Comparison of ENCODE assay signal across 21 cellular contexts in the genomic region with DNA sequence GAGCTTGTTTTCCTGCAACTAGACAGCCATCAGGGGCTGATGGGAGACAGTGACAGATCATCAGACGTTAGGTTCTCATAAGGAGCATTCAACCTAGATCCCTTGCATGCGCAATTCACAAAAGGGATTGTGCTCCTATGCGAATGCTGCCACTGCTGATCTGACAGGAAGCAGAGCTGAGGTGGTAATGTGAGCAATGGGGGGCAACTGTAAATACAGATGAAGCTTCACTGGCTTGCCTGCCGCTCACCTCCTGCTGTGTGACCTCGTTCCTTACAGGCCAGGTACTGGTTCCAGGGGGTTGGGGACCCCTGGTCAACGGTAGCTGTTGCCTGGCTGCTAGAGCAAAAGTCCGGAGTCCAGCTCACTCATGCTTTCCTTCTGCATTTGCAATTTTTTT. TPM values are rescaled to one million over a fixed set of nuclear protein-coding genes. Genes with fewer than 3 reads are reported as not detected.
DNase-seq lines count a peak whose midpoint lies in the region; ATAC-seq and TF ChIP-seq lines count a peak whose summit lies in the region.
"Had no signal": no experiment of that assay in that cellular context is flagged by ENCODE, and none has a peak within 500 bp of the region (broad histone marks: within the 10 kb centered on the region; RNA-seq: fewer than 3 reads in every experiment).

No MANE protein-coding gene starts in this region.

- H2AK5ac ChIP-seq in neuronal stem cell (ENCODE audit: low read depth, low read length) = no peak overlapping the region

- whole genome bisulfite sequencing in endodermal cell (ENCODE audit: insufficient coverage in 1 of 2, insufficient read length in 1 of 2), 2 experiments = 25 to 29% methylated on average over 7 of the region's 7 CpGs
- WGBS in neuronal stem cell (ENCODE audit: extremely low coverage in 2 of 2, insufficient read length in 2 of 2, insufficient replicate concordance in 1 of 2), 2 donors = no CpG with 5 or more reads among the region's 7 CpGs

- H4K8ac ChIP-seq in neuronal stem cell (ENCODE audit: low read depth, low read length) = no peak overlapping the region

- no peaks in the 10 kb centered on the region for H3K4me1 ChIP-seq in HEK293 (ENCODE audit: control insufficient read depth, insufficient read depth, low read length)
- H3K4me1 ChIP-seq in endodermal cell (ENCODE audit: control insufficient read depth, insufficient read depth, low read length) = peaks cover 3% of the 10 kb centered on the region
- H3K4me1 ChIP-seq in neuronal stem cell (ENCODE audit: control insufficient read depth in 2 of 2, insufficient read depth in 1 of 2, low read depth in 1 of 2, low read length in 2 of 2) = no peaks in the 10 kb centered on the region

- no peak overlapping the region for H3K4me2 ChIP-seq in neuronal stem cell (ENCODE audit: insufficient read depth, low read length, poor library complexity, severe bottlenecking)

- CTCF ChIA-PET in HEK293 (lab: Yijun Ruan, JAX) = no interaction called here

- no peaks in the 10 kb centered on the region for H3K36me3 Mint-ChIP-seq in endodermal cell (ENCODE audit: low read depth)
- H3K36me3 Mint-ChIP-seq: CD8-positive, alpha-beta T cell had no signal

- H2BK5ac ChIP-seq in neuronal stem cell (ENCODE audit: low read length) = no peak overlapping the region

- H3K27me3 ChIP-seq in endodermal cell (ENCODE audit: control insufficient read depth, insufficient read depth, low read length, poor library complexity, severe bottlenecking) (no peaks in the 10 kb centered on the region), neuronal stem cell (ENCODE audit: control insufficient read depth in 3 of 3, insufficient read depth in 3 of 3, low read depth in 1 of 3, low read length in 3 of 3) (no peaks in the 10 kb centered on the region)

- no peak overlapping the region for H4K91ac ChIP-seq in neuronal stem cell (ENCODE audit: low read depth, low read length, poor library complexity)

- H2AFZ ChIP-seq in neuronal stem cell (ENCODE audit: low read length) = no peak overlapping the region

- no peak overlapping the region for H3K27ac Mint-ChIP-seq in endodermal cell
- H3K27ac Mint-ChIP-seq: CD8-positive, alpha-beta T cell; HFFc6 had no signal

- POLR2A ChIA-PET in HEK293 (lab: Yijun Ruan, JAX) = no interaction called here

- TF ChIP-seq CTCF in HEK293 (tag by site-specific recombination; IDR thresholded peaks at IDR 0.05) (no peak), endodermal cell (conservative IDR thresholded peaks at IDR 0.05) (no peak)

- H3K9me3 Mint-ChIP-seq in endodermal cell = peaks cover under 1% of the 10 kb centered on the region
- H3K9me3 Mint-ChIP-seq: CD8-positive, alpha-beta T cell had no signal

- H3K4me3 Mint-ChIP-seq in endodermal cell = no peak overlapping the region
- H3K4me3 Mint-ChIP-seq: CD8-positive, alpha-beta T cell; HFFc6 had no signal

- peak; percentile 24 for ATAC-seq in left lobe of liver
- ATAC-seq: CD8-positive, alpha-beta T cell; K562; Right ventricle myocardium inferior had no signal

- no peaks in the 10 kb centered on the region for H3K79me1 ChIP-seq in neuronal stem cell (ENCODE audit: low read depth, low read length)

- H3K4me3 ChIP-seq in HEK293 (ENCODE audit: low read depth, low read length) (no peak overlapping the region), endodermal cell (ENCODE audit: low read length) (no peak overlapping the region), neuronal stem cell (ENCODE audit: low read length in 2 of 2) (no peak overlapping the region)
- H3K4me3 ChIP-seq: K562 had no signal

- H3K4ac ChIP-seq in neuronal stem cell (ENCODE audit: low read length) = no peak overlapping the region

- no peak overlapping the region for H3K23ac ChIP-seq in neuronal stem cell (ENCODE audit: low read depth, low read length, poor library complexity)

- no peak overlapping the region for H2BK15ac ChIP-seq in neuronal stem cell (ENCODE audit: low read length)

- no peak overlapping the region for H3K18ac ChIP-seq in neuronal stem cell (ENCODE audit: low read length)

- no peak overlapping the region for H3K14ac ChIP-seq in neuronal stem cell (ENCODE audit: low read length)

- no peaks in the 10 kb centered on the region for H3K36me3 ChIP-seq in HEK293 (ENCODE audit: control insufficient read depth in 2 of 2, insufficient read depth in 1 of 2, low read length in 2 of 2)
- no peaks in the 10 kb centered on the region for H3K36me3 ChIP-seq in endodermal cell (ENCODE audit: control insufficient read depth, insufficient read depth, low read length)
- no peaks in the 10 kb centered on the region for H3K36me3 ChIP-seq in neuronal stem cell (replicated peaks in 1 of 2; ENCODE audit: control insufficient read depth in 2 of 2, insufficient read depth in 2 of 2, low read length in 2 of 2)

- H3K4me1 Mint-ChIP-seq in endodermal cell = peaks cover 14% of the 10 kb centered on the region

- DNase-seq in COR-L47 (lab: John Stamatoyannopoulos, UW) (peak; percentile 8), endodermal cell (peak; percentile 92), left lobe of liver (ENCODE audit: low spot score) (no peak), posterior cingulate gyrus (no peak), NCI-H2029 treated with DMSO at 0.1 percent for 48 hours (lab: John Stamatoyannopoulos, UW) (no peak), neuronal stem cell (ENCODE audit: low spot score) (no peak), NCI-H2029 (lab: John Stamatoyannopoulos, UW) (no peak)
- DNase-seq: AML-193; C1 segment of cervical spinal cord; CD8-positive, alpha-beta T cell; DMS53; GF-D8; HFFc6; MM.1S; NCI-H1092; NCI-H1694; NCI-H446; NCI-H526 had no signal

- no peaks in the 10 kb centered on the region for H3K27me3 Mint-ChIP-seq in endodermal cell (ENCODE audit: insufficient read depth)

- no peak overlapping the region for H3K9ac ChIP-seq in endodermal cell (ENCODE audit: extremely low read depth, low read length, poor library complexity, severe bottlenecking)
- no peak overlapping the region for H3K9ac ChIP-seq in neuronal stem cell (ENCODE audit: low read depth, low read length, poor library complexity)

- intact Hi-C loops in posterior cingulate gyrus (cut with DNase I) = no loop called here

- no peaks in the 10 kb centered on the region for H3K9me3 ChIP-seq in HEK293 (ENCODE audit: control insufficient read depth, insufficient read depth, low read depth, low read length)
- no peaks in the 10 kb centered on the region for H3K9me3 ChIP-seq in endodermal cell (ENCODE audit: control insufficient read depth, low read length)
- H3K9me3 ChIP-seq in neuronal stem cell (replicated peaks in 1 of 2; ENCODE audit: control insufficient read depth in 2 of 2, insufficient read depth in 1 of 2, low read depth in 1 of 2, low read length in 2 of 2) = no peaks in the 10 kb centered on the region

- H2BK120ac ChIP-seq in neuronal stem cell (ENCODE audit: low read depth, low read length) = no peak overlapping the region

- H3K27ac ChIP-seq in HEK293 (ENCODE audit: extremely low read depth, low read depth, low read length) = no peak overlapping the region
- no peak overlapping the region for H3K27ac ChIP-seq in endodermal cell (ENCODE audit: low read depth, low read length)
- H3K27ac ChIP-seq in neuronal stem cell (replicated peaks; ENCODE audit: low read length) = no peak overlapping the region

- H2BK12ac ChIP-seq in neuronal stem cell (ENCODE audit: low read length) = no peak overlapping the region

TF ChIP-seq in HEK293, 187 proteins besides CTCF, POLR2A, EP300 and RAD21:
- TF ChIP-seq KLF10 (tag by site-specific recombination; IDR thresholded peaks at IDR 0.05) = no peak
- no peak for TF ChIP-seq SALL2 (tag by site-specific recombination; IDR thresholded peaks at IDR 0.05; ENCODE audit: borderline replicate concordance)
- no peak for TF ChIP-seq MEIS1 (CRISPR knock-in tag; IDR thresholded peaks at IDR 0.05; ENCODE audit: borderline replicate concordance)
- TF ChIP-seq ZNF610 (tag by site-specific recombination; IDR thresholded peaks at IDR 0.05; ENCODE audit: borderline replicate concordance) = 0 out of 2 replicates have a peak, but pooled peaks have one; percentile 72
- no peak for TF ChIP-seq ZNF707 (tag by site-specific recombination; IDR thresholded peaks at IDR 0.05)
- no peak for TF ChIP-seq ZNF266 (tag by site-specific recombination; IDR thresholded peaks at IDR 0.05; ENCODE audit: low read depth)
- TF ChIP-seq ZNF513 (tag by site-specific recombination; IDR thresholded peaks at IDR 0.05) = no peak

RNA-seq across cellular contexts. Expression of gene KCNAB1, which starts 26.4 kb away (rescaled TPM):
- under 1 TPM; 0.49 to 0.81 TPM for total RNA-seq in endodermal cell
- polyA plus RNA-seq in endodermal cell (2013, experiment 1 of 2) = 0.36 TPM
- 0.50 TPM for polyA plus RNA-seq in endodermal cell (2013, experiment 2 of 2)
- 0.23 TPM for total RNA-seq in left lobe of liver
- 0.15 TPM for polyA plus RNA-seq in neuronal stem cell (2013, experiment 1 of 2)
- 0.07 TPM for polyA plus RNA-seq in neuronal stem cell (2013, experiment 2 of 2)
- total RNA-seq: CD8-positive, alpha-beta T cell; HFFc6 had no signal

Comparison
In these comparisons a context has a peak if more than half of its experiments do, and no peak if none do; other contexts are left out.
1. DNase-seq: peak in COR-L47 (single experiment) and endodermal cell (single experiment); none in left lobe of liver (single experiment), posterior cingulate gyrus (0 of 10), NCI-H2029 treated with DMSO at 0.1 percent for 48 hours (single experiment), neuronal stem cell (single experiment) and NCI-H2029 (single experiment).